14 cellular contexts compared by ENCODE assay signal in the genomic region with DNA sequence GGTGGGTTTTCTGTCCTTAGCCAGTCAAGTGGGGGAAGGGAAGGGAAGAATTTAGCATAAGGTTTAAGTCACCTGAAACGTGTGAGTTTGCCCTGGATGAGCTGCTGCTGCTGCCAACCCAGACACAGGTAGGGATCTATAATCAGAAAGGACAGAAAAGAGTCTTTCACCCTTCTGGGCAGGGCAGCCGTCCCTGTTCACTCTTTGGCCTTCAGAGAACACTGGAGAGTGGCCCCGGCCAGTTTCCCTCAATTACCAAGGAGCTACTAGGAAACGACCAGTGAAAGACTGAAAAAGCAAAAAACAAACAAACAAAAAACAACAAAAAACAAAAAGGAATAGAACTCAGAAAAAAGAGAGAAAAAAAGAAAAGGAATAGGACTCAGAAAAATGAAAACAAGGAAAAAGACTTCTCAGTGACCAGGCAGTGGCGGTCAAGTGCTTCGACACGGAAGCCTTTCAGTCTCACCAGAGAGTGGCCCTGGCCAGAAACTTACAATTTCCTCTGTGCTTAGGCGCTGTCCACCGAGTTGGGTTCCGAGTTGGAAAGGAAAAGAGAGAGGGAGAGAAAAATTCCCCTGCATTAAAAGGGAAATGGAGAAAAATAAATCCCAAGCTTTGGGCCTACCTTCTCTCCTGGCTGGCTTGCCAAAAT. TPM values are rescaled to one million over a fixed set of nuclear protein-coding genes. Genes with fewer than 3 reads are reported as not detected.
DNase-seq lines count a peak whose midpoint lies in the region; ATAC-seq and TF ChIP-seq lines count a peak whose summit lies in the region.
"Had no signal": no experiment of that assay in that cellular context is flagged by ENCODE, and none has a peak within 500 bp of the region (broad histone marks: within the 10 kb centered on the region; RNA-seq: fewer than 3 reads in every experiment).

No MANE protein-coding gene starts in this region.

- H3K27ac ChIP-seq in endodermal cell (ENCODE audit: low read depth, low read length) (no peak overlapping the region), aorta (ENCODE audit: low read depth in 1 of 2, low read length in 2 of 2) (no peak overlapping the region)
- H3K27ac ChIP-seq: lower lobe of right lung, tibial artery had no signal

- no peak for DNase-seq in activated CD8-positive, alpha-beta memory T cell treated with anti-CD3 and anti-CD28 coated beads, Interleukin-2, amount 10 ng/mL, durations not matched to agents 7 days and 5 days
- DNase-seq in activated CD8-positive, alpha-beta memory T cell treated with anti-CD3 and anti-CD28 coated beads, Interleukin-2, amount 50 U/mL, for 4 hours = no peak
- no peak for DNase-seq in T-helper 17 cell
- DNase-seq in endodermal cell = peak; percentile 60
- no peak for DNase-seq in stimulated activated effector memory CD8-positive, alpha-beta T cell treated with anti-CD3 and anti-CD28 coated beads, Interleukin-12 subunit alpha, Interleukin-12 subunit beta, amount 100 ng/mL, for 72 hours (ENCODE audit: low spot score in 2 of 2)
- DNase-seq in aorta = no peak
- no peak for DNase-seq in G401 (ENCODE audit: low spot score)
- DNase-seq: lower lobe of right lung, NCI-H1417, nucleus accumbens, tibial artery had no signal

- in situ Hi-C loops in G401 (cut with HindIII; ENCODE audit: low sequenced_read_pairs) = no loop called here

- peak; percentile 28 for TF ChIP-seq CTCF in endodermal cell (conservative IDR thresholded peaks at IDR 0.05)

- ATAC-seq in activated CD8-positive, alpha-beta memory T cell treated with anti-CD3 and anti-CD28 coated beads, Interleukin-2, amount 10 ng/mL, durations not matched to agents 7 days and 5 days = no peak
- ATAC-seq in T-helper 17 cell (no peak), GM19467 (IDR thresholded peaks at IDR 0.05; ENCODE audit: unreplicated experiment) (no peak), aorta (ENCODE audit: low FRiP score) (no peak)
- ATAC-seq in stimulated activated effector memory CD8-positive, alpha-beta T cell treated with anti-CD3 and anti-CD28 coated beads, Interleukin-12 subunit alpha, Interleukin-12 subunit beta, amount 100 ng/mL, for 72 hours = no peak
- ATAC-seq: lower lobe of right lung had no signal

- no peak overlapping the region for H3K9ac ChIP-seq in endodermal cell (ENCODE audit: extremely low read depth, low read length, poor library complexity, severe bottlenecking)

- H3K4me1 ChIP-seq in endodermal cell (ENCODE audit: control insufficient read depth, insufficient read depth, low read length) (no peaks in the 10 kb centered on the region), aorta (ENCODE audit: control insufficient read depth in 1 of 2, insufficient read depth in 2 of 2, low read length in 2 of 2) (peaks cover 0 to 4% of the 10 kb centered on the region in 2 donors)

- peak overlapping the region; percentile 86 for H3K27ac Mint-ChIP-seq in activated CD8-positive, alpha-beta memory T cell treated with anti-CD3 and anti-CD28 coated beads, Interleukin-2, amount 10 ng/mL, durations not matched to agents 7 days and 5 days
- H3K27ac Mint-ChIP-seq in T-helper 17 cell (peak overlapping the region; percentile 96), endodermal cell (no peak overlapping the region)
- H3K27ac Mint-ChIP-seq in stimulated activated effector memory CD8-positive, alpha-beta T cell treated with anti-CD3 and anti-CD28 coated beads, Interleukin-12 subunit alpha, Interleukin-12 subunit beta, amount 100 ng/mL, for 72 hours = peak overlapping the region; percentile 88

- H3K36me3 Mint-ChIP-seq in activated CD8-positive, alpha-beta memory T cell treated with anti-CD3 and anti-CD28 coated beads, Interleukin-2, amount 10 ng/mL, durations not matched to agents 7 days and 5 days = peaks cover 2% of the 10 kb centered on the region
- H3K36me3 Mint-ChIP-seq in T-helper 17 cell (ENCODE audit: low read depth) (peaks cover 2% of the 10 kb centered on the region), endodermal cell (ENCODE audit: low read depth) (no peaks in the 10 kb centered on the region)
- peaks cover 7% of the 10 kb centered on the region for H3K36me3 Mint-ChIP-seq in stimulated activated effector memory CD8-positive, alpha-beta T cell treated with anti-CD3 and anti-CD28 coated beads, Interleukin-12 subunit alpha, Interleukin-12 subunit beta, amount 100 ng/mL, for 72 hours

- intact Hi-C loops in aorta (cut with DNase I) = loop anchor here in 1 of 2 donors (10.0 kb wide), 1 partner anchor 524 kb away; a partner anchor contains a TSS

- peak overlapping the region; percentile 92 for H3K4me3 Mint-ChIP-seq in activated CD8-positive, alpha-beta memory T cell treated with anti-CD3 and anti-CD28 coated beads, Interleukin-2, amount 10 ng/mL, durations not matched to agents 7 days and 5 days
- H3K4me3 Mint-ChIP-seq in T-helper 17 cell = peak overlapping the region; percentile 89
- no peak overlapping the region for H3K4me3 Mint-ChIP-seq in endodermal cell
- peak overlapping the region; percentile 83 for H3K4me3 Mint-ChIP-seq in stimulated activated effector memory CD8-positive, alpha-beta T cell treated with anti-CD3 and anti-CD28 coated beads, Interleukin-12 subunit alpha, Interleukin-12 subunit beta, amount 100 ng/mL, for 72 hours

- H3K4me1 Mint-ChIP-seq in activated CD8-positive, alpha-beta memory T cell treated with anti-CD3 and anti-CD28 coated beads, Interleukin-2, amount 10 ng/mL, durations not matched to agents 7 days and 5 days = peaks cover 41% of the 10 kb centered on the region
- H3K4me1 Mint-ChIP-seq in T-helper 17 cell = peaks cover 29% of the 10 kb centered on the region
- peaks cover 36% of the 10 kb centered on the region for H3K4me1 Mint-ChIP-seq in endodermal cell
- peaks cover 34% of the 10 kb centered on the region for H3K4me1 Mint-ChIP-seq in stimulated activated effector memory CD8-positive, alpha-beta T cell treated with anti-CD3 and anti-CD28 coated beads, Interleukin-12 subunit alpha, Interleukin-12 subunit beta, amount 100 ng/mL, for 72 hours

- H3K27me3 ChIP-seq in endodermal cell (ENCODE audit: control insufficient read depth, insufficient read depth, low read length, poor library complexity, severe bottlenecking) = no peaks in the 10 kb centered on the region
- no peaks in the 10 kb centered on the region for H3K27me3 ChIP-seq in aorta (ENCODE audit: control insufficient read depth in 1 of 2, insufficient read depth in 2 of 2, low read length in 1 of 2)
- H3K27me3 ChIP-seq: tibial artery had no signal

- H3K9me3 Mint-ChIP-seq in activated CD8-positive, alpha-beta memory T cell treated with anti-CD3 and anti-CD28 coated beads, Interleukin-2, amount 10 ng/mL, durations not matched to agents 7 days and 5 days (ENCODE audit: low read depth) = no peaks in the 10 kb centered on the region
- H3K9me3 Mint-ChIP-seq in endodermal cell = no peaks in the 10 kb centered on the region
- H3K9me3 Mint-ChIP-seq in stimulated activated effector memory CD8-positive, alpha-beta T cell treated with anti-CD3 and anti-CD28 coated beads, Interleukin-12 subunit alpha, Interleukin-12 subunit beta, amount 100 ng/mL, for 72 hours = no peaks in the 10 kb centered on the region

- CTCF ChIA-PET in activated CD8-positive, alpha-beta memory T cell treated with anti-CD3 and anti-CD28 coated beads, Interleukin-2, amount 10 ng/mL, durations not matched to agents 7 days and 5 days (lab: Charles Lee) = interaction anchor here (1.2 to 3.3 kb wide), 6 partner anchors 10 to 108 kb away, joined by 3 to 26 read pairs (median 6); a partner anchor contains a TSS

- H3K4me3 ChIP-seq in endodermal cell (ENCODE audit: low read length) (no peak overlapping the region), aorta (ENCODE audit: low read length in 2 of 2) (no peak overlapping the region)
- H3K4me3 ChIP-seq: lower lobe of right lung, tibial artery had no signal

- H3K9me3 ChIP-seq in T-helper 17 cell (ENCODE audit: control insufficient read depth, low read length, poor library complexity, severe bottlenecking) (no peaks in the 10 kb centered on the region), endodermal cell (ENCODE audit: control insufficient read depth, low read length) (no peaks in the 10 kb centered on the region), aorta (ENCODE audit: control insufficient read depth, low read length) (no peaks in the 10 kb centered on the region)
- H3K9me3 ChIP-seq: lower lobe of right lung, tibial artery had no signal

- H3K36me3 ChIP-seq in endodermal cell (ENCODE audit: control insufficient read depth, insufficient read depth, low read length) (no peaks in the 10 kb centered on the region), aorta (ENCODE audit: control insufficient read depth in 1 of 2, insufficient read depth in 2 of 2, low read length in 1 of 2) (no peaks in the 10 kb centered on the region)
- H3K36me3 ChIP-seq: lower lobe of right lung, tibial artery had no signal

- WGBS in endodermal cell (ENCODE audit: insufficient coverage in 1 of 2, insufficient read length in 1 of 2), 2 experiments = 81 to 84% methylated on average over 7 to 9 of the region's 10 CpGs
- WGBS in aorta, 2 donors = 88 to 91% methylated on average over 10 of the region's 10 CpGs

- no peaks in the 10 kb centered on the region for H3K27me3 Mint-ChIP-seq in activated CD8-positive, alpha-beta memory T cell treated with anti-CD3 and anti-CD28 coated beads, Interleukin-2, amount 10 ng/mL, durations not matched to agents 7 days and 5 days
- no peaks in the 10 kb centered on the region for H3K27me3 Mint-ChIP-seq in T-helper 17 cell
- H3K27me3 Mint-ChIP-seq in endodermal cell (ENCODE audit: insufficient read depth) = peaks cover 1% of the 10 kb centered on the region

RNA-seq across cellular contexts. Expression of a gene that starts 2.5 kb away (rescaled TPM):
- 10 to 100 TPM; 13.4 to 18.7 TPM for total RNA-seq in activated CD8-positive, alpha-beta memory T cell treated with anti-CD3 and anti-CD28 coated beads, Interleukin-2, amount 10 ng/mL, durations not matched to agents 7 days and 5 days
- total RNA-seq in T-helper 17 cell (10 to 100 TPM in 1 of 2 donors, 1 to 10 TPM in 1; 6.0 to 13.4 TPM), endodermal cell (10 to 100 TPM; 40.7 to 55.2 TPM), aorta (10 to 100 TPM; 25.0 to 32.7 TPM)
- polyA plus RNA-seq in endodermal cell (2013, experiment 1 of 2) = 28.5 TPM
- polyA plus RNA-seq in endodermal cell (2013, experiment 2 of 2) = 25.3 TPM
- 10 to 100 TPM; 13.7 to 17.2 TPM for polyA plus RNA-seq in aorta
- 35.0 and 39.8 TPM in 2 replicates for total RNA-seq in G401 (2014; rRNA removed; shearing (Covaris generic))

RNA-seq across cellular contexts. Expression of a gene that starts 26.6 kb away (rescaled TPM):
- 10 to 100 TPM; 73.1 to 89.1 TPM for total RNA-seq in activated CD8-positive, alpha-beta memory T cell treated with anti-CD3 and anti-CD28 coated beads, Interleukin-2, amount 10 ng/mL, durations not matched to agents 7 days and 5 days
- total RNA-seq in T-helper 17 cell (10 to 100 TPM; 74.7 to 82.5 TPM), endodermal cell (1 to 10 TPM; 4.4 to 6.4 TPM), aorta (10 to 100 TPM; 51.9 to 70.7 TPM)
- polyA plus RNA-seq in endodermal cell (2013, experiment 1 of 2) = 2.5 TPM
- 1.8 TPM for polyA plus RNA-seq in endodermal cell (2013, experiment 2 of 2)
- polyA plus RNA-seq in aorta = 10 to 100 TPM in 1 of 2 donors, 1 to 10 TPM in 1; 9.8 to 37.2 TPM
- 3.9 and 7.0 TPM in 2 replicates for total RNA-seq in G401 (2014; rRNA removed; shearing (Covaris generic))
- total RNA-seq: A673 had no signal

RNA-seq across cellular contexts. Expression of a gene that starts 53.1 kb away (rescaled TPM):
- total RNA-seq in activated CD8-positive, alpha-beta memory T cell treated with anti-CD3 and anti-CD28 coated beads, Interleukin-2, amount 10 ng/mL, durations not matched to agents 7 days and 5 days = not detected
- total RNA-seq in T-helper 17 cell (not detected), endodermal cell (not detected), aorta (not detected)
- not detected for polyA plus RNA-seq in endodermal cell (2013, experiment 1 of 2)
- not detected for polyA plus RNA-seq in endodermal cell (2013, experiment 2 of 2)
- polyA plus RNA-seq in aorta = not detected
- not detected in 2 replicates for total RNA-seq in G401 (2014; rRNA removed; shearing (Covaris generic))
- total RNA-seq: A673, lower lobe of right lung, RPMI7951 had no signal
